Comparison of ENCODE assay signal across 8 cellular contexts in the genomic region with DNA sequence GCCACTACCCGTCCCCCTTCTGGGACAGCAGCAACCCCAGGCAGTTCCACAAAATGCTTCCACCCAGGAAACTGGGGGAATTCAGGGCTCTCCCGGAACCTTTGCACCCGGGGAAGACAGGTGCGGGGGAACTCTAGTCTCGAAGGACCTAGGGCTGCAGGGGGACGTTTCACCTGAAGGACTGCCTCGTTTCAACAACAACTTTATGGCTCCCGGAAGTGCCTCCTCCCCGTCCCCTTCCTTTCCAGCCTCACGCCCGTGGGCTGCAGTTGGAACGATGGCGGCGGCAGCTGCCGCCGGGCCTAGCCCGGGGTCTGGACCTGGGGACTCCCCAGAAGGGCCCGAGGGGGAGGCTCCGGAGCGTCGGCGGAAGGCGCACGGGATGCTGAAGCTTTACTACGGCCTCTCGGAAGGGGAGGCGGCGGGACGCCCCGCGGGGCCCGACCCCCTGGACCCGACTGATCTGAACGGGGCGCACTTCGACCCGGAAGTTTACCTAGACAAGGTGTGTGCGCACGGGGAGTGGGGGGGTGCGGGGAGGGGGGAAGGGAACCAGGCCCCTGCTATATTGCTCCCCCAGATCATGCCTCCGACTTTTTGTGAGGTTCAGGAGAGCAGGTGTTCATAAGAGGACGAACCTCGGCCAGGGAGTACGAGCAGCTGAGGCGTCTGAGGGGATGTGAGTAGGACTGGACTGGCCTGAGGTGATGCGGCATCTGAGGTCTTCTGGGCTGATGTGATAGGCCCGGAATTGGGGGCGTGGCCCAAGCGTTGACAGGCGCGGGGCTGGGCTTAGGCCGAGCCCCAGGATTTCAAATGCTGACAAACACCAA. TPM values are rescaled to one million over a fixed set of nuclear protein-coding genes. Genes with fewer than 3 reads are reported as not detected.
DNase-seq lines count a peak whose midpoint lies in the region; ATAC-seq, FAIRE-seq and TF ChIP-seq lines count a peak whose summit lies in the region.

Gene VPS51 (plus strand): TSS at position 241 of the 833 bp plus-strand sequence. CDS start 37 bp downstream, at position 278.

- no peak within 1 kb of the TSS for H2AK5ac ChIP-seq in mesendoderm (ENCODE audit: low read length)

- peak within 1 kb of the TSS; percentile 82 for H3K27ac ChIP-seq in CD8-positive, alpha-beta memory T cell (ENCODE audit: low read depth, low read length)
- peak within 1 kb of the TSS; percentile 72 for H3K27ac ChIP-seq in endodermal cell (ENCODE audit: low read depth, low read length)
- no peak within 1 kb of the TSS for H3K27ac ChIP-seq in mesendoderm (ENCODE audit: low read depth, low read length)

- POLR2A ChIA-PET in CD8-positive, alpha-beta memory T cell (lab: Charles Lee) = interaction anchor here (1.2 to 2.0 kb wide), 8 partner anchors 12 to 82 kb away, joined by 3 to 11 read pairs (median 6); partner anchors contain the start of genes ARL2, FAU, MRPL49 and ZNHIT2

- TF ChIP-seq CTCF in GM20000 (IDR thresholded peaks at IDR 0.05; ENCODE audit: extremely low read depth, missing control alignments) (no peak), endodermal cell (conservative IDR thresholded peaks at IDR 0.05) (no peak)

- peaks cover 22% of the 10 kb centered on the region for H3K4me1 ChIP-seq in CD8-positive, alpha-beta memory T cell (ENCODE audit: insufficient read depth, low read length)
- H3K4me1 ChIP-seq in NT2/D1 (ENCODE audit: insufficient read depth, insufficient read length) (no peaks in the 10 kb centered on the region), endodermal cell (ENCODE audit: control insufficient read depth, insufficient read depth, low read length) (peaks cover 5% of the 10 kb centered on the region), mesendoderm (ENCODE audit: control insufficient read depth, low read depth, low read length) (peaks cover 3% of the 10 kb centered on the region)

- H3K56ac ChIP-seq in mesendoderm (ENCODE audit: low read length) = peak within 1 kb of the TSS; percentile 78

- FAIRE-seq in HTR-8/SVneo (lab: Jason Lieb, UNC) = no peak

- H3K79me2 ChIP-seq in mesendoderm (ENCODE audit: control insufficient read depth, insufficient read depth, low read length) = peaks cover 3% of the 10 kb centered on the region

- H2BK5ac ChIP-seq in mesendoderm (ENCODE audit: low read length) = no peak within 1 kb of the TSS

- peak within 1 kb of the TSS; percentile 28 for H3K4me2 ChIP-seq in mesendoderm (ENCODE audit: low read length)

- peak; percentile 96 for ATAC-seq in activated CD8-positive, alpha-beta memory T cell treated with anti-CD3 and anti-CD28 coated beads, Interleukin-2, amount 10 ng/mL, durations not matched to agents 7 days and 5 days

- peak; percentile 70 to 90 (median 85) for DNase-seq in CD8-positive, alpha-beta memory T cell
- DNase-seq in GM20000 (ENCODE audit: low spot score) (peak; percentile 92), HTR-8/SVneo (ENCODE audit: insufficient read length, low spot score) (peak; percentile 90), NT2/D1 (ENCODE audit: low read depth, low spot score) (peak; percentile 87), endodermal cell (peak; percentile 95), mesendoderm (peak; percentile 96)
- DNase-seq in activated CD8-positive, alpha-beta memory T cell treated with anti-CD3 and anti-CD28 coated beads, Interleukin-2, amount 10 ng/mL, durations not matched to agents 7 days and 5 days = peak; percentile 94
- peak; percentile 67 for DNase-seq in stimulated activated CD8-positive, alpha-beta memory T cell treated with anti-CD3 and anti-CD28 coated beads, Interleukin-12 subunit alpha, Interleukin-12 subunit beta, amount 100 ng/mL, for 4 hours (ENCODE audit: low read depth)

- H3K23ac ChIP-seq in mesendoderm (ENCODE audit: low read length) = no peak within 1 kb of the TSS

- WGBS in endodermal cell (ENCODE audit: insufficient coverage in 1 of 2, insufficient read length in 1 of 2), 2 experiments = 1 to 2% methylated on average over 11 to 52 of the region's 52 CpGs
- no CpG with 5 or more reads among the region's 52 CpGs for WGBS in mesendoderm (ENCODE audit: extremely low coverage, insufficient coverage, low lambda C conversion rate)

- H3K9me3 Mint-ChIP-seq in CD8-positive, alpha-beta memory T cell = no peaks in the 10 kb centered on the region
- H3K9me3 Mint-ChIP-seq in activated CD8-positive, alpha-beta memory T cell treated with anti-CD3 and anti-CD28 coated beads, Interleukin-2, amount 10 ng/mL, durations not matched to agents 7 days and 5 days (ENCODE audit: low read depth) = no peaks in the 10 kb centered on the region
- H3K9me3 Mint-ChIP-seq in endodermal cell = no peaks in the 10 kb centered on the region

- peaks cover 13 to 28% (median 19%) of the 10 kb centered on the region in 3 donors for H3K4me1 Mint-ChIP-seq in CD8-positive, alpha-beta memory T cell
- peaks cover 21% of the 10 kb centered on the region for H3K4me1 Mint-ChIP-seq in activated CD8-positive, alpha-beta memory T cell treated with anti-CD3 and anti-CD28 coated beads, Interleukin-2, amount 10 ng/mL, durations not matched to agents 7 days and 5 days
- H3K4me1 Mint-ChIP-seq in endodermal cell = peaks cover 8% of the 10 kb centered on the region

- CTCF ChIA-PET in CD8-positive, alpha-beta memory T cell (lab: Charles Lee) = interaction anchor here (0.8 to 9.1 kb wide), 6 partner anchors 11 to 83 kb away, joined by 3 to 104 read pairs (median 4); partner anchors contain the start of genes SYVN1, TM7SF2 and ZNHIT2
- CTCF ChIA-PET in activated CD8-positive, alpha-beta memory T cell treated with anti-CD3 and anti-CD28 coated beads, Interleukin-2, amount 10 ng/mL, durations not matched to agents 7 days and 5 days (lab: Charles Lee) = interaction anchor here (0.5 to 9.1 kb wide), 9 partner anchors 11 to 83 kb away, joined by 3 to 114 read pairs (median 4); partner anchors contain the start of genes ARL2, CDCA5, FAU and MRPL49

- H3K9ac ChIP-seq in NT2/D1 (ENCODE audit: insufficient read length, low read depth) = peak within 1 kb of the TSS; percentile 86
- peak within 1 kb of the TSS; percentile 75 for H3K9ac ChIP-seq in endodermal cell (ENCODE audit: extremely low read depth, low read length, poor library complexity, severe bottlenecking)
- H3K9ac ChIP-seq in mesendoderm (ENCODE audit: low read length) = peak within 1 kb of the TSS; percentile 66

- no peak within 1 kb of the TSS for H3K18ac ChIP-seq in mesendoderm (ENCODE audit: low read length)

- no peak within 1 kb of the TSS for H2BK15ac ChIP-seq in mesendoderm (replicated peaks; ENCODE audit: low read depth)

- H3K4me3 Mint-ChIP-seq in CD8-positive, alpha-beta memory T cell = peak within 1 kb of the TSS; percentile 92 to 97 (median 94)
- H3K4me3 Mint-ChIP-seq in activated CD8-positive, alpha-beta memory T cell treated with anti-CD3 and anti-CD28 coated beads, Interleukin-2, amount 10 ng/mL, durations not matched to agents 7 days and 5 days = peak within 1 kb of the TSS; percentile 94
- peak within 1 kb of the TSS; percentile 88 for H3K4me3 Mint-ChIP-seq in endodermal cell

- peak within 1 kb of the TSS; percentile 76 to 98 (median 94) for H3K27ac Mint-ChIP-seq in CD8-positive, alpha-beta memory T cell
- peak within 1 kb of the TSS; percentile 96 for H3K27ac Mint-ChIP-seq in activated CD8-positive, alpha-beta memory T cell treated with anti-CD3 and anti-CD28 coated beads, Interleukin-2, amount 10 ng/mL, durations not matched to agents 7 days and 5 days
- H3K27ac Mint-ChIP-seq in endodermal cell = peak within 1 kb of the TSS; percentile 98

- no peaks in the 10 kb centered on the region for H3K27me3 ChIP-seq in CD8-positive, alpha-beta memory T cell (ENCODE audit: insufficient read depth, low read length, poor library complexity, severe bottlenecking)
- H3K27me3 ChIP-seq in NT2/D1 (ENCODE audit: insufficient read depth, insufficient read length) (no peaks in the 10 kb centered on the region), endodermal cell (ENCODE audit: control insufficient read depth, insufficient read depth, low read length, poor library complexity, severe bottlenecking) (no peaks in the 10 kb centered on the region), mesendoderm (ENCODE audit: insufficient read depth, low read length, poor library complexity) (no peaks in the 10 kb centered on the region)

- H3K9me3 ChIP-seq in CD8-positive, alpha-beta memory T cell (ENCODE audit: low read length) = no peaks in the 10 kb centered on the region
- no peaks in the 10 kb centered on the region for H3K9me3 ChIP-seq in NT2/D1 (ENCODE audit: insufficient read depth, low read length)
- no peaks in the 10 kb centered on the region for H3K9me3 ChIP-seq in endodermal cell (ENCODE audit: control insufficient read depth, low read length)

- peak within 1 kb of the TSS; percentile 8 for H3K4ac ChIP-seq in mesendoderm (ENCODE audit: low read depth, low read length)

- H3K36me3 ChIP-seq in CD8-positive, alpha-beta memory T cell (ENCODE audit: insufficient read depth, low read length) = peaks cover 12% of the 10 kb centered on the region
- H3K36me3 ChIP-seq in NT2/D1 (ENCODE audit: insufficient read depth, insufficient read length, low read length) = peaks cover 26% of the 10 kb centered on the region
- peaks cover 20% of the 10 kb centered on the region for H3K36me3 ChIP-seq in endodermal cell (ENCODE audit: control insufficient read depth, insufficient read depth, low read length)
- peaks cover 2% of the 10 kb centered on the region for H3K36me3 ChIP-seq in mesendoderm (ENCODE audit: control insufficient read depth, insufficient read depth, low read length)

- H3K4me3 ChIP-seq in CD8-positive, alpha-beta memory T cell (ENCODE audit: low read length) = peak within 1 kb of the TSS; percentile 93
- H3K4me3 ChIP-seq in NT2/D1 (ENCODE audit: insufficient read length, low read depth) = peak within 1 kb of the TSS; percentile 56
- peak within 1 kb of the TSS; percentile 86 for H3K4me3 ChIP-seq in endodermal cell (ENCODE audit: low read length)
- H3K4me3 ChIP-seq in mesendoderm (ENCODE audit: low read length) = peak within 1 kb of the TSS; percentile 65

- no peak within 1 kb of the TSS for H4K5ac ChIP-seq in mesendoderm (ENCODE audit: low read length)

- H4K8ac ChIP-seq in mesendoderm (ENCODE audit: low read depth, low read length) = peak within 1 kb of the TSS; percentile 95

- H2BK120ac ChIP-seq in mesendoderm (ENCODE audit: low read depth, low read length) = no peak within 1 kb of the TSS

- H3K36me3 Mint-ChIP-seq in CD8-positive, alpha-beta memory T cell = peaks cover 0 to 24% (median 4%) of the 10 kb centered on the region in 3 donors
- peaks cover 6% of the 10 kb centered on the region for H3K36me3 Mint-ChIP-seq in activated CD8-positive, alpha-beta memory T cell treated with anti-CD3 and anti-CD28 coated beads, Interleukin-2, amount 10 ng/mL, durations not matched to agents 7 days and 5 days
- peaks cover 12% of the 10 kb centered on the region for H3K36me3 Mint-ChIP-seq in endodermal cell (ENCODE audit: low read depth)

- H3K79me1 ChIP-seq in mesendoderm (ENCODE audit: low read length) = peaks cover 5% of the 10 kb centered on the region

- H3K27me3 Mint-ChIP-seq in CD8-positive, alpha-beta memory T cell = no peaks in the 10 kb centered on the region
- H3K27me3 Mint-ChIP-seq in activated CD8-positive, alpha-beta memory T cell treated with anti-CD3 and anti-CD28 coated beads, Interleukin-2, amount 10 ng/mL, durations not matched to agents 7 days and 5 days = no peaks in the 10 kb centered on the region
- no peaks in the 10 kb centered on the region for H3K27me3 Mint-ChIP-seq in endodermal cell (ENCODE audit: insufficient read depth)

RNA-seq across cellular contexts. Expression of gene VPS51, which starts in this region (rescaled TPM):
- total RNA-seq in CD8-positive, alpha-beta memory T cell = 100 to 1,000 TPM; 120 to 131 TPM
- polyA plus RNA-seq in CD8-positive, alpha-beta memory T cell = 99.1 TPM
- total RNA-seq in activated CD8-positive, alpha-beta memory T cell treated with anti-CD3 and anti-CD28 coated beads, Interleukin-2, amount 10 ng/mL, durations not matched to agents 7 days and 5 days = 100 to 1,000 TPM; 104 to 116 TPM
- 100 to 1,000 TPM; 107 to 113 TPM for total RNA-seq in endodermal cell
- polyA plus RNA-seq in endodermal cell (2013, experiment 1 of 2) = 67.1 TPM
- 64.7 TPM for polyA plus RNA-seq in endodermal cell (2013, experiment 2 of 2)
- 48.2 TPM for polyA plus RNA-seq in mesendoderm (2013, experiment 1 of 2)
- polyA plus RNA-seq in mesendoderm (2013, experiment 2 of 2) = 46.6 TPM
